Comparison of ENCODE assay signal across 3 cellular contexts in the genomic region with DNA sequence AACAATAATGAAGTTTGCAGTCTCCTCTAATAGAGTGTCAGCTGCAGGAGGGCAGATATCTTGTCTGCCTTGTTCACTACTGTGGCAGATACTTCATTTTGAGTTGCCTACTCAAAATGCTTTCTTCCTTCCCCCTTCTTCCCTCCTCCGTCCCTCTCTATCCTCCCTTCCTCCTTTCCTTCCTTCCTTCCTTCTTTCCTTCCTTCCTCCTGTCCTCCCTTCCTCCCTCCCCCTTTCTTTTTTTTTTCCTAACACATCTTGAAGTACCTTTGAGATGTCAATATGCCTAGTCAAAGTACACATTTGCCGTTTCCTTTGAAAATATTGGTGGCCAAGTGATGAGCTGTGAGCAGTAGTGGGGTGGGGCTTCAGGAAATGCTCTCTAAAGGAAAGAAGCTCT.
TF ChIP-seq lines count a peak whose summit lies in the region.

No MANE protein-coding gene starts in this region.

TF ChIP-seq in HepG2, 621 proteins besides CTCF, POLR2A, EP300 and RAD21:
- TF ChIP-seq HNRNPK (IDR thresholded peaks at IDR 0.05; ENCODE audit: low read depth, low read length, poor library complexity, severe bottlenecking) = peak; percentile 31
- TF ChIP-seq, protein P1, sequence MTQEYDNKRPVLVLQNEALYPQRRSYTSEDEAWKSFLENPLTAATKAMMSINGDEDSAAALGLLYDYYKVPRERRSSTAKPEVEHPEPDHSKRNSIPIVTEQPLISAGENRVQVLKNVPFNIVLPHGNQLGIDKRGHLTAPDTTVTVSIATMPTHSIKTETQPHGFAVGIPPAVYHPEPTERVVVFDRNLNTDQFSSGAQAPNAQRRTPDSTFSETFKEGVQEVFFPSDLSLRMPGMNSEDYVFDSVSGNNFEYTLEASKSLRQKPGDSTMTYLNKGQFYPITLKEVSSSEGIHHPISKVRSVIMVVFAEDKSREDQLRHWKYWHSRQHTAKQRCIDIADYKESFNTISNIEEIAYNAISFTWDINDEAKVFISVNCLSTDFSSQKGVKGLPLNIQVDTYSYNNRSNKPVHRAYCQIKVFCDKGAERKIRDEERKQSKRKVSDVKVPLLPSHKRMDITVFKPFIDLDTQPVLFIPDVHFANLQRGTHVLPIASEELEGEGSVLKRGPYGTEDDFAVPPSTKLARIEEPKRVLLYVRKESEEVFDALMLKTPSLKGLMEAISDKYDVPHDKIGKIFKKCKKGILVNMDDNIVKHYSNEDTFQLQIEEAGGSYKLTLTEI (CRISPR knock-in tag; conservative IDR thresholded peaks at IDR 0.05) = no peak
TF ChIP-seq in HepG2: peak in this region for 1.

TF ChIP-seq in HEK293, 187 proteins besides CTCF, POLR2A, EP300 and RAD21:
- no peak for TF ChIP-seq ZNF148 (tag by site-specific recombination; IDR thresholded peaks at IDR 0.05; ENCODE audit: borderline replicate concordance)
- TF ChIP-seq ZNF366 (tag by site-specific recombination; conservative IDR thresholded peaks at IDR 0.05) = peak; percentile 57; the same call in 1 of the 2 replicates

TF ChIP-seq in H1, 55 proteins besides CTCF, POLR2A, EP300 and RAD21:
- TF ChIP-seq SIRT6 (IDR thresholded peaks at IDR 0.05; ENCODE audit: low read length) (no peak), CREB1 (IDR thresholded peaks at IDR 0.05) (no peak), HDAC2 (IDR thresholded peaks at IDR 0.05; ENCODE audit: borderline replicate concordance in 1 of 2, low read depth in 2 of 2, low read length in 2 of 2) (no peak), FOSL1 (IDR thresholded peaks at IDR 0.05; ENCODE audit: insufficient read depth, low read depth, low read length) (no peak), GTF2F1 (IDR thresholded peaks at IDR 0.05; ENCODE audit: borderline replicate concordance, low read depth, low read length) (no peak), BACH1 (IDR thresholded peaks at IDR 0.05; ENCODE audit: low read length) (no peak), TEAD4 (IDR thresholded peaks at IDR 0.05; ENCODE audit: low read depth, low read length) (no peak), MAFK (IDR thresholded peaks at IDR 0.05; ENCODE audit: low read depth, low read length) (no peak), CTBP2 (IDR thresholded peaks at IDR 0.05; ENCODE audit: borderline replicate concordance, insufficient read depth, insufficient read length, low read length) (no peak), CBX8 (IDR thresholded peaks at IDR 0.05; ENCODE audit: borderline replicate concordance, low read depth, low read length) (no peak), SP2 (IDR thresholded peaks at IDR 0.05; ENCODE audit: low read length) (no peak), KDM5A (IDR thresholded peaks at IDR 0.05; ENCODE audit: low read length) (no peak), POLR2AphosphoS5 (IDR thresholded peaks at IDR 0.05; ENCODE audit: low read depth, low read length) (no peak), SRF (IDR thresholded peaks at IDR 0.05; ENCODE audit: low read depth, low read length) (no peak), CBX5 (IDR thresholded peaks at IDR 0.05; ENCODE audit: low read depth, low read length) (no peak), NANOG (IDR thresholded peaks at IDR 0.05; ENCODE audit: insufficient read depth, low read depth, low read length, poor library complexity, severe bottlenecking) (no peak), SP1 (IDR thresholded peaks at IDR 0.05; ENCODE audit: low read depth, low read length) (no peak), KDM4A (IDR thresholded peaks at IDR 0.05; ENCODE audit: low read depth, low read length, severe bottlenecking) (no peak), EZH2 (IDR thresholded peaks at IDR 0.05; ENCODE audit: low read depth, low read length, severe bottlenecking) (no peak)
- TF ChIP-seq, protein P2, sequence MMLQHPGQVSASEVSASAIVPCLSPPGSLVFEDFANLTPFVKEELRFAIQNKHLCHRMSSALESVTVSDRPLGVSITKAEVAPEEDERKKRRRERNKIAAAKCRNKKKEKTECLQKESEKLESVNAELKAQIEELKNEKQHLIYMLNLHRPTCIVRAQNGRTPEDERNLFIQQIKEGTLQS (IDR thresholded peaks at IDR 0.05; ENCODE audit: insufficient read depth, low read depth, low read length) = no peak
